In genomic region chr16:35590913-35591312, GRCh38 we compare ENCODE assay signal across 8 cellular contexts.
DNase-seq lines count a peak whose midpoint lies in the region; ATAC-seq, FAIRE-seq and TF ChIP-seq lines count a peak whose summit lies in the region.
"Not testable (repeated sequence)": the region's sequence is repeated elsewhere in the genome, so short reads cannot be mapped to it uniquely, and the experiment has no call there.

No MANE protein-coding gene starts in this region.

- peak; percentile 36 for TF ChIP-seq RAD21 in GM12878 (IDR thresholded peaks at IDR 0.05; ENCODE audit: insufficient read depth, low read depth, low read length)

- SMC1A ChIA-PET in GM12878 (lab: Charles Lee; ENCODE audit: uncharacterized antibody, unreplicated experiment) = interaction anchor here (0.5 kb wide), 1 partner anchor 9 kb away, joined by 3 read pairs; no protein-coding TSS in a partner anchor

- FAIRE-seq in GM12878 (lab: Jason Lieb, UNC) = not testable (repeated sequence)

- H3K9me2 ChIP-seq in Loucy (replicated peaks; ENCODE audit: low read depth, low read length) = not testable (repeated sequence)

- H3K4me1 ChIP-seq in DND-41 (ENCODE audit: insufficient read depth, low read length); Loucy (ENCODE audit: insufficient read depth, low read length, poor library complexity, severe bottlenecking); GM12878 (ENCODE audit: control insufficient read depth, insufficient read depth, low read length): not testable (repeated sequence)

- not testable (repeated sequence) for H3F3A ChIP-seq in Loucy (ENCODE audit: low read depth)

- H3K27me3 ChIP-seq in DND-41 (ENCODE audit: insufficient read depth, low read length, poor library complexity); Loucy (ENCODE audit: insufficient read depth, low read length, poor library complexity, severe bottlenecking); GM12878 (replicated peaks in 1 of 2; ENCODE audit: control insufficient read depth in 2 of 2, insufficient read depth in 2 of 2, low read length in 1 of 2): not testable (repeated sequence)

- not testable (repeated sequence) for H3K4me2 ChIP-seq in DND-41 (ENCODE audit: insufficient read depth, low read length); Loucy (ENCODE audit: low read depth, low read length, poor library complexity, severe bottlenecking); GM12878 (ENCODE audit: control insufficient read depth, insufficient read depth)

- POLR2A ChIA-PET in GM12878 (lab: Charles Lee) = not testable (repeated sequence)

- intact Hi-C loops in GM12878 (cut with micrococcal nuclease; ENCODE audit: unreplicated experiment) = not testable (repeated sequence)

- not testable (repeated sequence) for ATAC-seq in DND-41 (ENCODE audit: insufficient read depth, low read depth); GM12878

- not testable (repeated sequence) for H3K36me3 ChIP-seq in DND-41 (ENCODE audit: insufficient read depth, low read length); Loucy (ENCODE audit: insufficient read depth, low read length); GM12878 (ENCODE audit: control insufficient read depth in 2 of 2, insufficient read depth in 2 of 2, low read length in 1 of 2)

- in situ Hi-C loops in GM12878 (cut with MboI) = loop anchor here (25.0 kb wide), 7 partner anchors 104 to 546 kb away; no protein-coding TSS in a partner anchor

- TF ChIP-seq EP300 in GM12878 (IDR thresholded peaks at IDR 0.05; ENCODE audit: borderline replicate concordance in 1 of 2, control insufficient read depth in 1 of 2, low read depth in 2 of 2, low read length in 2 of 2) = not testable (repeated sequence)

- 69% methylated on average over 7 of the region's 7 CpGs for WGBS in GM12878 (ENCODE audit: insufficient coverage, insufficient replicate concordance, low lambda C conversion rate, missing lambda C conversion rate)

- not testable (repeated sequence) for H4K20me1 ChIP-seq in DND-41 (ENCODE audit: insufficient read depth, low read length); Loucy (ENCODE audit: insufficient read depth, low read length, poor library complexity, severe bottlenecking); GM12878 (ENCODE audit: control insufficient read depth, insufficient read depth)

- RAD21 ChIA-PET in GM12878 (lab: Charles Lee; ENCODE audit: unreplicated experiment) = interaction anchor here (0.8 to 2.2 kb wide), 2 partner anchors 9 to 69 kb away, joined by 3 to 5 read pairs; no protein-coding TSS in a partner anchor

- peak; percentile 71 for TF ChIP-seq CTCF in 22Rv1 (IDR thresholded peaks at IDR 0.05)
- peak; percentile 38 for TF ChIP-seq CTCF in DND-41 (IDR thresholded peaks at IDR 0.05; ENCODE audit: borderline replicate concordance, extremely low read depth, low read length, poor library complexity, severe bottlenecking)
- peak; percentile 15 for TF ChIP-seq CTCF in HFF-Myc (IDR thresholded peaks at IDR 0.05; ENCODE audit: low read depth, low read length, missing control alignments)
- 0 out of 2 replicates have a peak, but pooled peaks have one; percentile 20 for TF ChIP-seq CTCF in Loucy (conservative IDR thresholded peaks at IDR 0.05; ENCODE audit: low read length)
- TF ChIP-seq CTCF in GM12878 (IDR thresholded peaks at IDR 0.05 in 2 of 3, conservative IDR thresholded peaks at IDR 0.05 in 1 of 3; ENCODE audit: control insufficient read depth in 2 of 3, extremely low read depth in 1 of 3, insufficient read depth in 1 of 3, low read depth in 3 of 3, low read length in 3 of 3) = 0 out of 6 replicates have a peak, but pooled peaks of 1 of the 3 experiments have one; percentile 3

- not testable (repeated sequence) for H3K4me3 ChIP-seq in DND-41 (ENCODE audit: low read depth in 1 of 2, low read length in 2 of 2); HFF-Myc (replicated peaks; ENCODE audit: low read depth, low read length); Loucy (ENCODE audit: low read length, poor library complexity, severe bottlenecking); GM12878

- BruUV-seq in GM12878 (replicated peaks; lab: Mats Ljungman, UMichigan) = not testable (repeated sequence)

- H3K9me3 ChIP-seq in DND-41 (ENCODE audit: insufficient read depth, low read length, severe bottlenecking); Loucy (ENCODE audit: insufficient read depth, low read depth, low read length); GM12878 (replicated peaks; ENCODE audit: control insufficient read depth, insufficient read depth, low read length): not testable (repeated sequence)

- DNase-seq in DND-41; HFF-Myc (ENCODE audit: extremely low read depth, low read depth); GM12878 (ENCODE audit: low read depth, low spot score): not testable (repeated sequence)
- DNase-seq in NCI-H748 (lab: John Stamatoyannopoulos, UW; ENCODE audit: unreplicated experiment) (peak; percentile 35), RPMI8226 (peak; percentile 54), kidney tubule cell (ENCODE audit: low spot score) (peak; percentile 38)

- H2AFZ ChIP-seq in DND-41 (ENCODE audit: low read depth, low read length); Loucy (ENCODE audit: low read length); GM12878 (ENCODE audit: control insufficient read depth, low read depth, low read length): not testable (repeated sequence)

- H3K9ac ChIP-seq in DND-41 (ENCODE audit: low read depth, low read length); Loucy (ENCODE audit: low read depth, low read length, poor library complexity, severe bottlenecking); GM12878 (ENCODE audit: control insufficient read depth, insufficient read depth, low read length): not testable (repeated sequence)

- H3K27ac ChIP-seq in 22Rv1; DND-41 (ENCODE audit: low read length); GM12878 (ENCODE audit: control insufficient read depth, insufficient read depth): not testable (repeated sequence)

- not testable (repeated sequence) for TF ChIP-seq POLR2A in GM12878 (IDR thresholded peaks at IDR 0.05; ENCODE audit: low read depth, low read length)

- H3K79me2 ChIP-seq in DND-41 (ENCODE audit: insufficient read depth, low read length); Loucy (ENCODE audit: insufficient read depth, low read length); GM12878 (ENCODE audit: control insufficient read depth, insufficient read depth, low read length): not testable (repeated sequence)

- CTCF ChIA-PET in GM12878 (lab: Yijun Ruan, JAX) = interaction anchor here (1.5 kb wide), 1 partner anchor 87 kb away, joined by 4 read pairs; no protein-coding TSS in a partner anchor

TF ChIP-seq in GM12878, 131 proteins besides CTCF, POLR2A, EP300 and RAD21:
- 0 out of 2 replicates have a peak, but pooled peaks have one; percentile 21 for TF ChIP-seq ZBTB33 (IDR thresholded peaks at IDR 0.05)
